8 cellular contexts compared by ENCODE assay signal in genomic region chrX:151396042-151396826, GRCh38. TPM values are rescaled to one million over a fixed set of nuclear protein-coding genes. Genes with fewer than 3 reads are reported as not detected.
A peak's percentile ranks its signal among the peaks of the same experiment; 100 is the strongest.
DNase-seq lines count a peak whose midpoint lies in the region; ATAC-seq and TF ChIP-seq lines count a peak whose summit lies in the region.

No MANE protein-coding gene starts in this region.

- CTCF ChIA-PET in CD8-positive, alpha-beta T cell (lab: Charles Lee) = no interaction called here

- no peaks in the 10 kb centered on the region for H3K9me3 ChIP-seq in CD8-positive, alpha-beta T cell (ENCODE audit: low read length)
- H3K9me3 ChIP-seq in adrenal gland (replicated peaks in 1 of 3) (no peaks in the 10 kb centered on the region), gastrocnemius medialis (no peaks in the 10 kb centered on the region)

- H3K9me3 Mint-ChIP-seq in CD8-positive, alpha-beta T cell = no peaks in the 10 kb centered on the region

- H3K27me3 ChIP-seq in CD8-positive, alpha-beta T cell (ENCODE audit: insufficient read depth, low read length) = no peaks in the 10 kb centered on the region
- no peaks in the 10 kb centered on the region for H3K27me3 ChIP-seq in adrenal gland
- H3K27me3 ChIP-seq in gastrocnemius medialis = no peaks in the 10 kb centered on the region

- peak; percentile 33 for ATAC-seq in CD8-positive, alpha-beta T cell
- peak; percentile 36 for ATAC-seq in GM19455 (IDR thresholded peaks at IDR 0.05; ENCODE audit: unreplicated experiment)
- ATAC-seq in HG03565 (IDR thresholded peaks at IDR 0.05; ENCODE audit: unreplicated experiment) = peak; percentile 20
- peak; percentile 61 to 69 for ATAC-seq in gastrocnemius medialis

- H3K36me3 ChIP-seq in CD8-positive, alpha-beta T cell (ENCODE audit: insufficient read depth, low read length) = no peaks in the 10 kb centered on the region
- no peaks in the 10 kb centered on the region for H3K36me3 ChIP-seq in adrenal gland (replicated peaks in 1 of 2)
- H3K36me3 ChIP-seq in gastrocnemius medialis = no peaks in the 10 kb centered on the region

- H3K27ac Mint-ChIP-seq in CD8-positive, alpha-beta T cell = peak overlapping the region; percentile 98

- in situ Hi-C loops in gastrocnemius medialis (cut with MboI; ENCODE audit: low sequenced_read_pairs in 4 of 4) = no loop called here

- WGBS in adrenal gland, 4 donors = 23 to 55% (median 38%) methylated on average over 18 to 20 of the region's 20 CpGs

- TF ChIP-seq CTCF in CD8-positive, alpha-beta T cell (IDR thresholded peaks at IDR 0.05) = no peak
- TF ChIP-seq CTCF in adrenal gland (IDR thresholded peaks at IDR 0.05) = no peak
- no peak for TF ChIP-seq CTCF in gastrocnemius medialis (IDR thresholded peaks at IDR 0.05 in 4 of 5, conservative IDR thresholded peaks at IDR 0.05 in 1 of 5)

- DNase-seq in CD8-positive, alpha-beta T cell = peak in 5 of 7 experiments; percentile 14 to 59 (median 40)
- DNase-seq in RPMI7951 (ENCODE audit: low read depth) (peak; percentile 60), adrenal gland (peak in 2 of 7 donors; percentile 65 to 73), hepatic stellate cell (ENCODE audit: low spot score) (peak; percentile 23), gastrocnemius medialis (peak in 1 of 2 donors; percentile 18), putamen (ENCODE audit: low spot score) (no peak)

- intact Hi-C loops in CD8-positive, alpha-beta T cell (cut with DNase I, micrococcal nuclease) = loop anchor here (5.0 to 10.0 kb wide), 7 partner anchors 34 to 1891 kb away; partner anchors contain the start of genes MTMR1 (in 2 of the 2), CD99L2 (in 1 of the 2), CETN2 (in 1 of the 2) and HMGB3 (in 1 of the 2)
- intact Hi-C loops in adrenal gland (cut with DNase I) (no loop called here), gastrocnemius medialis (cut with DNase I; ENCODE audit: low total_unique reads) (loop anchor here (10.0 kb wide), 1 partner anchor 1761 kb away; the partner anchor contains the start of gene TMEM185A)

- POLR2A ChIA-PET in CD8-positive, alpha-beta T cell (lab: Charles Lee) = interaction anchor here (0.8 kb wide), 1 partner anchor 1938 kb away, joined by 3 read pairs; the partner anchor contains the start of gene ZNF275

- H3K36me3 Mint-ChIP-seq in CD8-positive, alpha-beta T cell = peaks cover 5% of the 10 kb centered on the region

- H3K27ac ChIP-seq in CD8-positive, alpha-beta T cell (ENCODE audit: low read depth, low read length) = peak overlapping the region; percentile 89
- H3K27ac ChIP-seq in adrenal gland (peak overlapping the region; percentile 80 to 96 (median 92)), gastrocnemius medialis (peak overlapping the region; percentile 88 to 96 (median 92))

- peak overlapping the region; percentile 88 for H3K4me3 Mint-ChIP-seq in CD8-positive, alpha-beta T cell

- peaks cover 65% of the 10 kb centered on the region for H3K4me1 Mint-ChIP-seq in CD8-positive, alpha-beta T cell (ENCODE audit: low read depth)

- TF ChIP-seq POLR2A in adrenal gland (IDR thresholded peaks at IDR 0.05) = no peak
- no peak for TF ChIP-seq POLR2A in gastrocnemius medialis (IDR thresholded peaks at IDR 0.05)

- peak overlapping the region; percentile 70 for H3K4me3 ChIP-seq in CD8-positive, alpha-beta T cell (ENCODE audit: low read depth, low read length)
- H3K4me3 ChIP-seq in adrenal gland = peak overlapping the region in 2 of 4 donors; percentile 19 to 90
- H3K4me3 ChIP-seq in gastrocnemius medialis = peak overlapping the region; percentile 66 to 88 (median 70)

- no peaks in the 10 kb centered on the region for H3K27me3 Mint-ChIP-seq in CD8-positive, alpha-beta T cell (ENCODE audit: low read depth)

- H3K4me1 ChIP-seq in CD8-positive, alpha-beta T cell (ENCODE audit: insufficient read depth, low read length) = peaks cover 57% of the 10 kb centered on the region
- peaks cover 6 to 9% of the 10 kb centered on the region in 2 donors for H3K4me1 ChIP-seq in adrenal gland (replicated peaks in 1 of 2)
- H3K4me1 ChIP-seq in gastrocnemius medialis = peaks cover 11 to 17% of the 10 kb centered on the region in 2 donors

RNA-seq across cellular contexts. Expression of gene VMA21, which starts 0.8 kb away (rescaled TPM):
- total RNA-seq in CD8-positive, alpha-beta T cell = 10 to 100 TPM; 17.9 to 19.3 TPM
- 60.3 and 63.6 TPM in 2 replicates for total RNA-seq in RPMI7951 (2014; rRNA removed; shearing (Covaris generic))
- total RNA-seq in adrenal gland (10 to 100 TPM; 25.6 to 57.9 (median 36.7) TPM), gastrocnemius medialis (10 to 100 TPM; 11.5 to 18.3 (median 15.3) TPM)
- 10 to 100 TPM in 1 of 3 donors, 1 to 10 TPM in 2; 5.0 to 46.2 (median 7.5) TPM for polyA plus RNA-seq in adrenal gland

Comparison
In these comparisons a context has a peak if more than half of its experiments do, and no peak if none do; other contexts are left out.
1. intact Hi-C loops: an anchor here in CD8-positive, alpha-beta T cell (5.0 to 10.0 kb wide) and gastrocnemius medialis (10.0 kb wide); none called in adrenal gland.